Comparison of ENCODE assay signal across 8 cellular contexts in the genomic region with DNA sequence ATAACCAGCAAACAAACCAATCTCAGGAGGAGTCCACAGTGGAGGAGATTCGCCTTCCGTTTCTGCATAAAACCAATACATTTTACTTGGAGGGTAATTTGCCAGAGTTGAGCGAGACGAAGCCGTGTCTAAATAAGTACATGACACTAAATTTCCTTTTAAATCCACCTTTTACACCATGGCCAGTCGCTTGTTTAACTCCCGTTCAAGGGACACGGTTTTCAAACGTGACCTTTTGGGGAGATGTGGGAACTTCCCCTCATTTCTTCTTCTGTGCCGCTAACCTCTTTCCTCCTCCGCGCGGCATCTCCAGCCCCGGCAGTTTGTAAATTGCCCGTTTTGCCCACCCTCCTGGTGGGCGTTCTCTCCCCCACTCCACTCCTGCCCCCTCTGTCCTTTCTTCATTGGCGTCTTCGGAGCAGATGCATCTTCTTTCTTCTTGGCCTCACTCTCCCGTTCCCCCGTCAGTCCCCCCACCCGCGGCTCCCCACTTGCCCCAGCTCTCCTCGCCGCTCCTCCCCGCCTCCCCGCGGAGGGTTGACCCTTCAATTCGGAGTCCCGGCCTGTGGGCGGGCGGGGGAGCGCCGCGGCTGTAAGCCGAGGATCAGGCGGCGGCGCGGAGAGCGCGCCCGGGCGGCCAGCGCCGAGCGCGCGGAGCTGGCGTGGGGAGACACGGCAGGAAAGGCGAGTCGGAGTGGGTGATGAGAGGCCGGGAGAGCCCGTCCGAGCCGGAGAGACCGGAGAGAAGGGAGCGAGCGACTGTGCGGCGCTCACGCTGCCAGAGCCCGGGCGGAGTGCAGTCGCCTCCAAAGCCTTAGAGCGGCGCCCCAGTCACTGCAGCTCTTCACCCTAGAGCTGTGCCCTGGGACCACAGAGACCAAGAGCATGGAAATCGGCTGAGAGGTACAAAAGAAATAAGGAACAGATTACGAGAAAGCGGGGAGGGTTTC. TPM values are rescaled to one million over a fixed set of nuclear protein-coding genes. Genes with fewer than 3 reads are reported as not detected.
A peak's percentile ranks its signal among the peaks of the same experiment; 100 is the strongest.
DNase-seq lines count a peak whose midpoint lies in the region; ATAC-seq, FAIRE-seq and TF ChIP-seq lines count a peak whose summit lies in the region.

A gene (plus strand): TSS at position 584 of the 950 bp plus-strand sequence.

- H3K9me3 ChIP-seq in BE2C (no peaks in the 10 kb centered on the region), PC-9 (ENCODE audit: insufficient read depth, low read depth) (no peaks in the 10 kb centered on the region), kidney (ENCODE audit: control insufficient read depth in 1 of 2, low read length in 2 of 2) (no peaks in the 10 kb centered on the region)

- H3K36me3 Mint-ChIP-seq in HFFc6 (ENCODE audit: low read depth), result no peaks in the 10 kb centered on the region

- H4K20me1 ChIP-seq in PC-9 (ENCODE audit: insufficient read depth), result no peaks in the 10 kb centered on the region

- H3K4me1 ChIP-seq in BE2C (no peaks in the 10 kb centered on the region), PC-9 (replicated peaks; ENCODE audit: insufficient read depth) (peaks cover 30% of the 10 kb centered on the region), kidney (ENCODE audit: control insufficient read depth in 1 of 2, insufficient read depth in 1 of 2, low read depth in 1 of 2, low read length in 2 of 2) (peaks cover 5 to 6% of the 10 kb centered on the region in 2 donors)

- peaks cover 6% of the 10 kb centered on the region; the same call in 1 of the 2 replicates for H3F3A ChIP-seq in PC-9 (ENCODE audit: insufficient read depth, low read depth)

- H3K36me3 ChIP-seq in BE2C (no peaks in the 10 kb centered on the region), PC-9 (ENCODE audit: low read depth) (no peaks in the 10 kb centered on the region), kidney (ENCODE audit: control insufficient read depth in 1 of 2, insufficient read depth in 2 of 2, low read length in 2 of 2) (no peaks in the 10 kb centered on the region)

- CTCF ChIA-PET in PC-9 (lab: Charles Lee), result no interaction called here

- TF ChIP-seq CTCF in BE2C (IDR thresholded peaks at IDR 0.05; ENCODE audit: low read depth, low read length), result no peak
- TF ChIP-seq CTCF in HFFc6 (IDR thresholded peaks at IDR 0.05), result peak; percentile 54
- peak; percentile 41; the same call in 1 of the 2 replicates for TF ChIP-seq CTCF in PC-9 (conservative IDR thresholded peaks at IDR 0.05)
- no peak for TF ChIP-seq CTCF in kidney (IDR thresholded peaks at IDR 0.05; ENCODE audit: borderline replicate concordance, extremely low read depth, insufficient read depth)

- POLR2A ChIA-PET in PC-9 (lab: Charles Lee; ENCODE audit: unreplicated experiment), result interaction anchor here (0.6 kb wide), 1 partner anchor 21 kb away, joined by 3 read pairs; no protein-coding TSS in a partner anchor

- peak within 1 kb of the TSS; percentile 92 for H3K4me3 Mint-ChIP-seq in HFFc6

- peaks cover 52% of the 10 kb centered on the region for H3K4me1 Mint-ChIP-seq in HFFc6 (ENCODE audit: low read depth)

- ATAC-seq in GM21786 (IDR thresholded peaks at IDR 0.05; ENCODE audit: unreplicated experiment) (no peak), HG03571 (IDR thresholded peaks at IDR 0.05; ENCODE audit: unreplicated experiment) (no peak)

- no peak for FAIRE-seq in kidney (lab: Jason Lieb, UNC)

- H3K27ac ChIP-seq in PC-9 (no peak within 1 kb of the TSS), cingulate gyrus (ENCODE audit: low read depth, low read length) (peak within 1 kb of the TSS; percentile 88), kidney (ENCODE audit: low read depth in 2 of 2, low read length in 2 of 2) (no peak within 1 kb of the TSS)

- H3K27ac Mint-ChIP-seq in HFFc6, result peak within 1 kb of the TSS; percentile 98

- H3K4me3 ChIP-seq in BE2C (ENCODE audit: low read depth, low read length) (peak within 1 kb of the TSS; percentile 17), PC-9 (peak within 1 kb of the TSS; percentile 56), kidney (ENCODE audit: low read length in 2 of 2) (peak within 1 kb of the TSS; percentile 72 to 81), skeletal muscle cell (ENCODE audit: low read depth, low read length) (peak within 1 kb of the TSS; percentile 73)

- peak within 1 kb of the TSS; percentile 85 for H3K4me2 ChIP-seq in PC-9

- peak within 1 kb of the TSS; percentile 88 for H2AFZ ChIP-seq in PC-9

- H3K9me3 Mint-ChIP-seq in HFFc6, result no peaks in the 10 kb centered on the region

- intact Hi-C loops in PC-9 (cut with micrococcal nuclease; ENCODE audit: unreplicated experiment), result loop anchor here (5.0 to 10.0 kb wide), 3 partner anchors 553 to 1045 kb away; no protein-coding TSS in a partner anchor
- intact Hi-C loops in kidney (cut with DNase I), result no loop called here

- peaks cover 11% of the 10 kb centered on the region for H3K27me3 Mint-ChIP-seq in HFFc6 (ENCODE audit: insufficient read depth)

- H3K9me2 ChIP-seq in PC-9 (ENCODE audit: insufficient read depth), result no peaks in the 10 kb centered on the region

- no peaks in the 10 kb centered on the region for H3K79me2 ChIP-seq in PC-9 (ENCODE audit: low read depth)

- peak within 1 kb of the TSS; percentile 51 to 59 for H3K9ac ChIP-seq in kidney (ENCODE audit: low read length in 2 of 2)

- DNase-seq in BE2C (peak; percentile 22), HFFc6 (peak; percentile 80), PC-9 (peak in 1 of 2 experiments; percentile 59), kidney (peak; percentile 90), skeletal muscle cell (ENCODE audit: low read depth) (no peak)

- H3K27me3 ChIP-seq in BE2C (peaks cover 62% of the 10 kb centered on the region), PC-9 (ENCODE audit: insufficient read depth, low read depth) (peaks cover 44% of the 10 kb centered on the region)

- BruUV-seq in PC-9 (replicated peaks; lab: Mats Ljungman, UMichigan), result no TSS peak

RNA-seq across cellular contexts. Expression of the gene that starts here (rescaled TPM):
- polyA plus RNA-seq in BE2C (2012; ENCODE audit: insufficient read depth, insufficient read length, low read depth), result not detected
- total RNA-seq in HFFc6 (2021; fragmentation: NEBNext Ultra II Directional; extraction: Animal tissue kit (Norgen Biotek cat#: 25700)), result 10 to 100 TPM; 10.0 to 17.2 (median 15.7) TPM
- total RNA-seq in PC-9 (2021) (1.4 TPM in 2 replicates), kidney (19.4 TPM)
- 0.49 TPM for polyA plus RNA-seq in kidney (ENCODE audit: insufficient read depth, low read depth, low replicate concordance)

Comparison
In these comparisons a context has a peak if more than half of its experiments do, and no peak if none do; other contexts are left out.
1. H3K4me3 ChIP-seq: peak in every context shown above with its lines; median percentile 76 in kidney; 73 in skeletal muscle cell; 56 in PC-9; 17 in BE2C.
2. CTCF ChIP-seq: peak in HFFc6 (single experiment) and PC-9 (single experiment); none in BE2C (single experiment) and kidney (single experiment).